Comparison of ENCODE assay signal across 16 cellular contexts in the genomic region with DNA sequence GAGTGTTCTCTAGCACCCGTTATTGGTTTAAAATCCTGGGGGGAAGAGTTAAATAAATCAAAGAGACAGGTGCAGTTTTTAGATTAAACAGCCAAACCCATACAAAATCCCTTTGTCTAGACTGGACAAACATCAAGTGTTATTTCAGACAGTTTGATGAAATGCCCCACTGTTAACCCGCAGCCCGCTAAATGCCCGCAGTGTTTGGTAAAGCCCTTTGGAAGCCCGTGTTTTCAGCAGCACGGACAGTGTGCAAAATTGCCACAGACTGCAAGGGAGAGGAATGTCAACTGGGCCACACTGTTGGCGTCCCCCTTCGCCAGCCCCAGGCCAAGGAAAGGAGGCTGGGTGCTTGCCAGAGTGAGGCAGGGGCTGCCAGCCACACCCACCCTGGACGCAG. TPM values are rescaled to one million over a fixed set of nuclear protein-coding genes. Genes with fewer than 3 reads are reported as not detected.
"Had no signal": no experiment of that assay in that cellular context is flagged by ENCODE, and none has a peak within 500 bp of the region (broad histone marks: within the 10 kb centered on the region; RNA-seq: fewer than 3 reads in every experiment).

No MANE protein-coding gene starts in this region.

- H3K27ac ChIP-seq: coronary artery, left lung, pancreas, sigmoid colon, tibial nerve had no signal

- DNase-seq: activated CD4-positive, alpha-beta T cell treated with anti-CD3 and anti-CD28 coated beads, Interleukin-2, amount 10 ng/mL, durations not matched to agents 24 days and 14 days; activated CD8-positive, alpha-beta T cell treated with anti-CD3 and anti-CD28 coated beads, Interleukin-2, amount 10 ng/mL, durations not matched to agents 7 days and 5 days; activated effector memory CD4-positive, alpha-beta T cell treated with Interleukin-2 at 50 U/mL for 16 hours; activated T-cell treated with anti-CD3 and anti-CD28 coated beads, Interleukin-2, amount 50 U/mL, for 24 hours; erythroblast; mucosa of descending colon; naive B cell; pancreas; sigmoid colon; stimulated activated naive B cell treated with anti-CD40 and anti-IgM and Interleukin-4, amounts not matched to agents 10 μg/mL and 1 μg/mL and 100 μg/mL, for 72 hours; T-helper 1 cell; T-helper 9 cell had no signal

- ATAC-seq: activated CD8-positive, alpha-beta T cell treated with anti-CD3 and anti-CD28 coated beads, Interleukin-2, amount 10 ng/mL, durations not matched to agents 7 days and 5 days; left lung; mucosa of descending colon; pancreas; stimulated activated naive B cell treated with anti-CD40 and anti-IgM and Interleukin-4, amounts not matched to agents 10 μg/mL and 1 μg/mL and 100 μg/mL, for 72 hours had no signal

RNA-seq across cellular contexts. Expression of a gene that starts 26.6 kb away (rescaled TPM):
- total RNA-seq: activated CD4-positive, alpha-beta T cell treated with anti-CD3 and anti-CD28 coated beads, Interleukin-2, amount 10 ng/mL, durations not matched to agents 24 days and 14 days; activated CD8-positive, alpha-beta T cell treated with anti-CD3 and anti-CD28 coated beads, Interleukin-2, amount 10 ng/mL, durations not matched to agents 7 days and 5 days; lung microvascular endothelial cell had no signal
